Comparison of ENCODE assay signal across 14 cellular contexts in genomic region chr1:229192851-229193250, GRCh38.
DNase-seq lines count a peak whose midpoint lies in the region; ATAC-seq and TF ChIP-seq lines count a peak whose summit lies in the region.
"Had no signal": no experiment of that assay in that cellular context is flagged by ENCODE, and none has a peak within 500 bp of the region (broad histone marks: within the 10 kb centered on the region; RNA-seq: fewer than 3 reads in every experiment).

No MANE protein-coding gene starts in this region.

- H3K9me3 Mint-ChIP-seq in natural killer cell treated with Interleukin-12 subunit alpha and Interleukin-12 subunit beta and Interleukin-15 and Interleukin-18, amount 100 ng/mL, for 72 hours, result no peaks in the 10 kb centered on the region
- H3K9me3 Mint-ChIP-seq in natural killer cell (no peaks in the 10 kb centered on the region), immature natural killer cell (no peaks in the 10 kb centered on the region)
- H3K9me3 Mint-ChIP-seq: CD4-positive, alpha-beta memory T cell; T-cell had no signal

- in situ Hi-C loops in GM13976 (cut with MboI; ENCODE audit: low sequenced_read_pairs, unreplicated experiment), result no loop called here

- H3K4me1 Mint-ChIP-seq in natural killer cell treated with Interleukin-12 subunit alpha and Interleukin-12 subunit beta and Interleukin-15 and Interleukin-18, amount 100 ng/mL, for 72 hours (ENCODE audit: low read depth in 2 of 2), result peaks cover 32 to 34% of the 10 kb centered on the region in 2 donors
- H3K4me1 Mint-ChIP-seq in natural killer cell (peaks cover 11 to 17% of the 10 kb centered on the region in 2 donors), immature natural killer cell (peaks cover 32 to 37% of the 10 kb centered on the region in 2 donors)

- TF ChIP-seq CTCF in natural killer cell (IDR thresholded peaks at IDR 0.05) (no peak), GM13976 (IDR thresholded peaks at IDR 0.05; ENCODE audit: borderline replicate concordance, control extremely low read depth, extremely low read depth, insufficient read depth, missing control alignments) (no peak)

- intact Hi-C loops in natural killer cell (cut with micrococcal nuclease), result no loop called here

- H3K4me3 Mint-ChIP-seq in natural killer cell treated with Interleukin-12 subunit alpha and Interleukin-12 subunit beta and Interleukin-15 and Interleukin-18, amount 100 ng/mL, for 72 hours, result peak overlapping the region; percentile 8
- H3K4me3 Mint-ChIP-seq in natural killer cell, result no peak overlapping the region
- H3K4me3 Mint-ChIP-seq in immature natural killer cell, result peak overlapping the region in 3 of 5 donors; percentile 2 to 71 (median 19)
- H3K4me3 Mint-ChIP-seq: T-cell had no signal

- peak overlapping the region; percentile 92 to 98 for H3K27ac Mint-ChIP-seq in natural killer cell treated with Interleukin-12 subunit alpha and Interleukin-12 subunit beta and Interleukin-15 and Interleukin-18, amount 100 ng/mL, for 72 hours
- no peak overlapping the region for H3K27ac Mint-ChIP-seq in natural killer cell
- no peak overlapping the region for H3K27ac Mint-ChIP-seq in immature natural killer cell
- H3K27ac Mint-ChIP-seq: CD4-positive, alpha-beta memory T cell; T-cell had no signal

- no peak for ATAC-seq in natural killer cell treated with Interleukin-12 subunit alpha and Interleukin-12 subunit beta and Interleukin-15 and Interleukin-18, amount 100 ng/mL, for 72 hours
- no peak for ATAC-seq in natural killer cell
- no peak for ATAC-seq in HG03354 (IDR thresholded peaks at IDR 0.05; ENCODE audit: poor library complexity, severe bottlenecking, unreplicated experiment)
- no peak for ATAC-seq in GM18519 (IDR thresholded peaks at IDR 0.05; ENCODE audit: low FRiP score, unreplicated experiment)
- ATAC-seq: SK-N-SH treated with all-trans-retinoic acid at 6 μM for 48 hours, T-cell had no signal

- DNase-seq in natural killer cell treated with Interleukin-12 subunit alpha and Interleukin-12 subunit beta and Interleukin-15 and Interleukin-18, amount 100 ng/mL, for 72 hours (ENCODE audit: low spot score), result no peak
- DNase-seq in natural killer cell (no peak), NCI-H510A (lab: John Stamatoyannopoulos, UW) (peak; percentile 15), immature natural killer cell (no peak), GM13976 (ENCODE audit: low spot score) (no peak)
- DNase-seq: CD4-positive, alpha-beta memory T cell; H7; NCI-H2029; NCI-H82; SHP77; T-cell had no signal

- no peaks in the 10 kb centered on the region for H3K36me3 Mint-ChIP-seq in natural killer cell treated with Interleukin-12 subunit alpha and Interleukin-12 subunit beta and Interleukin-15 and Interleukin-18, amount 100 ng/mL, for 72 hours
- H3K36me3 Mint-ChIP-seq in natural killer cell, result no peaks in the 10 kb centered on the region
- H3K36me3 Mint-ChIP-seq in immature natural killer cell, result no peaks in the 10 kb centered on the region
- H3K36me3 Mint-ChIP-seq: CD4-positive, alpha-beta memory T cell; T-cell had no signal

- peaks cover 8 to 12% of the 10 kb centered on the region in 2 donors for H3K27me3 Mint-ChIP-seq in natural killer cell treated with Interleukin-12 subunit alpha and Interleukin-12 subunit beta and Interleukin-15 and Interleukin-18, amount 100 ng/mL, for 72 hours
- peaks cover 21 to 38% of the 10 kb centered on the region in 2 donors for H3K27me3 Mint-ChIP-seq in natural killer cell (ENCODE audit: low read depth in 2 of 2)
- peaks cover 11 to 26% (median 13%) of the 10 kb centered on the region in 3 donors for H3K27me3 Mint-ChIP-seq in immature natural killer cell (ENCODE audit: low read depth in 3 of 3)
- H3K27me3 Mint-ChIP-seq: T-cell had no signal

Comparison
In these comparisons a context has a peak if more than half of its experiments do, and no peak if none do; other contexts are left out.
1. H3K27ac Mint-ChIP-seq: peak in natural killer cell treated with Interleukin-12 subunit alpha and Interleukin-12 subunit beta and Interleukin-15 and Interleukin-18, amount 100 ng/mL, for 72 hours (2 of 2); none in natural killer cell (0 of 2) and immature natural killer cell (0 of 6).